Comparison of ENCODE assay signal across 20 cellular contexts in the genomic region with DNA sequence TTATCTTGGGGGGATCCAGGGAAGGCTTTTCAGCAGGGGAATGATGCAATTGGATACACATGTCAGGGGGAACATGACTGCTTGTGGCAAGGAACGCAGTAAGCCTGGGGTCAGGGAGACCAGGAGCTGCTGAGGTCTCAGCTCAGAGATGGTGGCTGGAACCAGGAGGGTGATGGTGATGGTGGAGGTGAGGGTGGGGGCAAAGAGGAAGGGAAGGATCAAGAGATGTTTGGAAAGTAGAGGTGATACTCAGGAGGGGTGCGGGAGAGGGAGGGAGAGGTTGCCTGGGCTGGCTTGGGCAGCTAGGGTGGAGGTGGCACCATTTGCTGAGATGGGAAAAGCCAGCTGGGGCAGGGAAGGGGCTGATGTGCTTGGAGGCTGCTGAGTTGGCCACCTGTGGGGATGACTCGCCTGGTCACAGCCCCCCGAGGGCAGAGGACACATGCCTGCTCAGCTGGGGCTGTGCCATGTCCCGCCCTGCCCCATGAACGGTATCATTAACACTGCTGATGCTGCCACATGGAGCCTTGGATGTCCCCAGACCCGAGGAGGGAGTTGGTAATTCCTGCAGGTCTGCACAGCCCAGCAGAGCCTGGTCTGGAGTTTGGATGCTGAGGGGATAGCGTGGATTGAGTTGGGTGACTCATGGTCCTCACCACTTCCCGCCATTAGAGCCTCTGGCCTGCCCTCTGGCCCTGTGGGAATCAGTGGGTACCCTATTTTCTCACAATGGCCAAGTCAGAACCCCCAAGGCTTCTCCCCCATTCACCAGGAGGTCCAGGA. TPM values are rescaled to one million over a fixed set of nuclear protein-coding genes. Genes with fewer than 3 reads are reported as not detected.
DNase-seq lines count a peak whose midpoint lies in the region; ATAC-seq, FAIRE-seq and TF ChIP-seq lines count a peak whose summit lies in the region.
"Had no signal": no experiment of that assay in that cellular context is flagged by ENCODE, and none has a peak within 500 bp of the region (broad histone marks: within the 10 kb centered on the region; RNA-seq: fewer than 3 reads in every experiment).

No MANE protein-coding gene starts in this region.

- ATAC-seq in activated naive CD8-positive, alpha-beta T cell treated with anti-CD3 and anti-CD28 coated beads, Interleukin-2, amount 10 ng/mL, durations not matched to agents 7 days and 5 days (ENCODE audit: low read depth), result no peak
- no peak for ATAC-seq in activated naive CD8-positive, alpha-beta T cell treated with anti-CD3 and anti-CD28 coated beads, Interleukin-2, amount 50 U/mL, for 24 hours
- ATAC-seq in Panc1, result peak; percentile 35; the same call in 1 of the 2 replicates
- no peak for ATAC-seq in GM18870 (IDR thresholded peaks at IDR 0.05; ENCODE audit: unreplicated experiment)
- ATAC-seq: activated CD8-positive, alpha-beta T cell treated with anti-CD3 and anti-CD28 coated beads, Interleukin-2, amount 10 ng/mL, durations not matched to agents 7 days and 5 days had no signal

- no TSS peak for BruUV-seq in Panc1 (replicated peaks; lab: Mats Ljungman, UMichigan)

- H3K27ac ChIP-seq in Panc1 (ENCODE audit: low read length), result peak overlapping the region; percentile 78
- H3K27ac ChIP-seq: HL-60, prostate gland, SJSA1, vagina had no signal

- peaks cover 18% of the 10 kb centered on the region for H3K27me3 Mint-ChIP-seq in activated naive CD8-positive, alpha-beta T cell treated with anti-CD3 and anti-CD28 coated beads, Interleukin-2, amount 10 ng/mL, durations not matched to agents 7 days and 5 days
- H3K27me3 Mint-ChIP-seq in activated naive CD8-positive, alpha-beta T cell treated with anti-CD3 and anti-CD28 coated beads, Interleukin-2, amount 50 U/mL, for 24 hours, result peaks cover 24% of the 10 kb centered on the region

- no peaks in the 10 kb centered on the region for H3K36me3 ChIP-seq in Panc1 (ENCODE audit: control insufficient read depth, insufficient read depth, low read length)
- H3K36me3 ChIP-seq: prostate gland, SJSA1, vagina had no signal

- H3K4me1 ChIP-seq in Panc1 (ENCODE audit: control insufficient read depth, insufficient read depth, low read length), result peaks cover 40% of the 10 kb centered on the region
- H3K4me1 ChIP-seq: prostate gland, vagina had no signal

- CTCF ChIA-PET in Panc1 (lab: Charles Lee), result interaction anchor here (0.5 kb wide), 1 partner anchor 31 kb away, joined by 3 read pairs; no protein-coding TSS in a partner anchor

- no peak for TF ChIP-seq CTCF in Panc1 (IDR thresholded peaks at IDR 0.05)

- no peaks in the 10 kb centered on the region for H3K27me3 ChIP-seq in Panc1 (ENCODE audit: control insufficient read depth, insufficient read depth, low read length)
- H3K27me3 ChIP-seq: SJSA1, vagina had no signal

- peak overlapping the region; percentile 12 for H3K27ac Mint-ChIP-seq in activated naive CD8-positive, alpha-beta T cell treated with anti-CD3 and anti-CD28 coated beads, Interleukin-2, amount 10 ng/mL, durations not matched to agents 7 days and 5 days
- H3K27ac Mint-ChIP-seq in activated naive CD8-positive, alpha-beta T cell treated with anti-CD3 and anti-CD28 coated beads, Interleukin-2, amount 50 U/mL, for 24 hours, result no peak overlapping the region
- H3K27ac Mint-ChIP-seq: activated CD8-positive, alpha-beta T cell treated with anti-CD3 and anti-CD28 coated beads, Interleukin-2, amount 10 ng/mL, durations not matched to agents 7 days and 5 days; activated naive CD8-positive, alpha-beta T cell; stimulated activated naive CD8-positive, alpha-beta T cell treated with anti-CD3 and anti-CD28 coated beads, Interleukin-15, Interleukin-2, amounts not matched to agents 100 ng/mL and 50 ng/mL, for 24 hours had no signal

- no peak overlapping the region for H3K4me3 ChIP-seq in Panc1 (ENCODE audit: low read depth in 2 of 2, low read length in 2 of 2)
- H3K4me3 ChIP-seq: prostate gland, SJSA1, vagina had no signal

- peak; percentile 5 for FAIRE-seq in urothelium cell line (lab: Jason Lieb, UNC)

- H3K9me3 ChIP-seq in Panc1 (ENCODE audit: control insufficient read depth, insufficient read depth, low read depth, low read length), result no peaks in the 10 kb centered on the region
- H3K9me3 ChIP-seq: Caco-2, prostate gland, SJSA1, vagina had no signal

- H3K9me3 Mint-ChIP-seq in activated naive CD8-positive, alpha-beta T cell treated with anti-CD3 and anti-CD28 coated beads, Interleukin-2, amount 10 ng/mL, durations not matched to agents 7 days and 5 days, result no peaks in the 10 kb centered on the region
- H3K9me3 Mint-ChIP-seq in activated naive CD8-positive, alpha-beta T cell treated with anti-CD3 and anti-CD28 coated beads, Interleukin-2, amount 50 U/mL, for 24 hours, result no peaks in the 10 kb centered on the region
- H3K9me3 Mint-ChIP-seq: stimulated activated naive CD8-positive, alpha-beta T cell treated with anti-CD3 and anti-CD28 coated beads, Interleukin-15, Interleukin-2, amounts not matched to agents 100 ng/mL and 50 ng/mL, for 24 hours had no signal

- POLR2A ChIA-PET in activated naive CD8-positive, alpha-beta T cell treated with anti-CD3 and anti-CD28 coated beads, Interleukin-2, amount 10 ng/mL, durations not matched to agents 7 days and 5 days (lab: Charles Lee), result interaction anchor here (2.0 kb wide), 1 partner anchor 10 kb away, joined by 5 read pairs; no protein-coding TSS in a partner anchor
- POLR2A ChIA-PET in Panc1 (lab: Charles Lee), result interaction anchor here (0.6 to 0.7 kb wide), 2 partner anchors 13 to 36 kb away, joined by 3 to 4 read pairs; no protein-coding TSS in a partner anchor

- H3K36me3 Mint-ChIP-seq in activated naive CD8-positive, alpha-beta T cell treated with anti-CD3 and anti-CD28 coated beads, Interleukin-2, amount 10 ng/mL, durations not matched to agents 7 days and 5 days, result no peaks in the 10 kb centered on the region
- no peaks in the 10 kb centered on the region for H3K36me3 Mint-ChIP-seq in activated naive CD8-positive, alpha-beta T cell treated with anti-CD3 and anti-CD28 coated beads, Interleukin-2, amount 50 U/mL, for 24 hours (ENCODE audit: low read depth)
- H3K36me3 Mint-ChIP-seq: activated naive CD8-positive, alpha-beta T cell had no signal

- peak; percentile 26 for DNase-seq in activated naive CD8-positive, alpha-beta T cell treated with anti-CD3 and anti-CD28 coated beads, Interleukin-2, amount 10 ng/mL, durations not matched to agents 7 days and 5 days
- DNase-seq in activated naive CD8-positive, alpha-beta T cell treated with anti-CD3 and anti-CD28 coated beads, Interleukin-2, amount 50 U/mL, for 24 hours, result no peak
- DNase-seq in Panc1 (ENCODE audit: low read depth, low spot score), result no peak
- peak; percentile 62 for DNase-seq in islet precursor cell
- no peak for DNase-seq in urothelium cell line (ENCODE audit: low spot score)
- no peak for DNase-seq in NCI-H774 (lab: John Stamatoyannopoulos, UW)
- DNase-seq in NCI-H524 (lab: John Stamatoyannopoulos, UW), result no peak
- DNase-seq: activated CD8-positive, alpha-beta T cell treated with anti-CD3 and anti-CD28 coated beads, Interleukin-2, amount 10 ng/mL, durations not matched to agents 7 days and 5 days; Caco-2; effector CD8-positive, alpha-beta T cell; GF-D8; NCI-H1417 treated with DMSO at 0.1 percent for 48 hours; T1000 had no signal

- intact Hi-C loops in Panc1 (cut with micrococcal nuclease; ENCODE audit: unreplicated experiment), result no loop called here

- H3K4me1 Mint-ChIP-seq in activated naive CD8-positive, alpha-beta T cell treated with anti-CD3 and anti-CD28 coated beads, Interleukin-2, amount 10 ng/mL, durations not matched to agents 7 days and 5 days, result peaks cover 32% of the 10 kb centered on the region
- H3K4me1 Mint-ChIP-seq in activated naive CD8-positive, alpha-beta T cell treated with anti-CD3 and anti-CD28 coated beads, Interleukin-2, amount 50 U/mL, for 24 hours, result peaks cover 39% of the 10 kb centered on the region

- no peak overlapping the region for H3K4me3 Mint-ChIP-seq in activated naive CD8-positive, alpha-beta T cell treated with anti-CD3 and anti-CD28 coated beads, Interleukin-2, amount 10 ng/mL, durations not matched to agents 7 days and 5 days
- no peak overlapping the region for H3K4me3 Mint-ChIP-seq in activated naive CD8-positive, alpha-beta T cell treated with anti-CD3 and anti-CD28 coated beads, Interleukin-2, amount 50 U/mL, for 24 hours
- H3K4me3 Mint-ChIP-seq: activated CD8-positive, alpha-beta T cell treated with anti-CD3 and anti-CD28 coated beads, Interleukin-2, amount 10 ng/mL, durations not matched to agents 7 days and 5 days; activated naive CD8-positive, alpha-beta T cell; stimulated activated naive CD8-positive, alpha-beta T cell treated with anti-CD3 and anti-CD28 coated beads, Interleukin-15, Interleukin-2, amounts not matched to agents 100 ng/mL and 50 ng/mL, for 24 hours had no signal

- in situ Hi-C loops in Panc1 (cut with HindIII; ENCODE audit: low pct_unique_long_range_greater_than_20kb, low sequenced_read_pairs), result no loop called here

RNA-seq across cellular contexts. Expression of gene PADI1, which starts 6.3 kb away (rescaled TPM):
- not detected for total RNA-seq in activated naive CD8-positive, alpha-beta T cell treated with anti-CD3 and anti-CD28 coated beads, Interleukin-2, amount 10 ng/mL, durations not matched to agents 7 days and 5 days
- total RNA-seq in Panc1 (2021; ENCODE audit: unreplicated experiment), result 2.3 TPM
- 2.6 TPM for polyA plus RNA-seq in Panc1 (2012; ENCODE audit: insufficient read length)
- total RNA-seq: activated CD8-positive, alpha-beta T cell treated with anti-CD3 and anti-CD28 coated beads, Interleukin-2, amount 10 ng/mL, durations not matched to agents 7 days and 5 days; Caco-2 had no signal

RNA-seq across cellular contexts. Expression of gene PADI3, which starts 50.2 kb away (rescaled TPM):
- total RNA-seq in activated naive CD8-positive, alpha-beta T cell treated with anti-CD3 and anti-CD28 coated beads, Interleukin-2, amount 10 ng/mL, durations not matched to agents 7 days and 5 days, result not detected
- total RNA-seq in Panc1 (2021; ENCODE audit: unreplicated experiment), result 3.4 TPM
- polyA plus RNA-seq in Panc1 (2012; ENCODE audit: insufficient read length), result 4.4 TPM
- total RNA-seq: activated CD8-positive, alpha-beta T cell treated with anti-CD3 and anti-CD28 coated beads, Interleukin-2, amount 10 ng/mL, durations not matched to agents 7 days and 5 days; Caco-2 had no signal

Comparison
In these comparisons a context has a peak if more than half of its experiments do, and no peak if none do; other contexts are left out.
1. DNase-seq: peak in activated naive CD8-positive, alpha-beta T cell treated with anti-CD3 and anti-CD28 coated beads, Interleukin-2, amount 10 ng/mL, durations not matched to agents 7 days and 5 days (single experiment) and islet precursor cell (single experiment); none in activated naive CD8-positive, alpha-beta T cell treated with anti-CD3 and anti-CD28 coated beads, Interleukin-2, amount 50 U/mL, for 24 hours (single experiment), Panc1 (single experiment), urothelium cell line (single experiment), NCI-H774 (single experiment) and NCI-H524 (0 of 2).